8 cellular contexts compared by ENCODE assay signal in genomic region chr7:150285849-150286754, GRCh38. TPM values are rescaled to one million over a fixed set of nuclear protein-coding genes. Genes with fewer than 3 reads are reported as not detected.
DNase-seq lines count a peak whose midpoint lies in the region; ATAC-seq and TF ChIP-seq lines count a peak whose summit lies in the region.
"Not testable (repeated sequence)": the region's sequence is repeated elsewhere in the genome, so short reads cannot be mapped to it uniquely, and the experiment has no call there.

No MANE protein-coding gene starts in this region.

- H3K9me3 ChIP-seq in T-helper 17 cell (ENCODE audit: control insufficient read depth, low read length, poor library complexity, severe bottlenecking); adipocyte (ENCODE audit: control insufficient read depth, low read length); gastroesophageal sphincter; testis: not testable (repeated sequence)

- WGBS in gastroesophageal sphincter (ENCODE audit: low coverage in 1 of 2), 2 donors = 9 to 19% methylated on average over 9 to 10 of the region's 16 CpGs
- 42 to 44% methylated on average over 11 to 16 of the region's 16 CpGs for WGBS in testis, 2 donors

- peak; percentile 34 for TF ChIP-seq CTCF in HFF-Myc (IDR thresholded peaks at IDR 0.05; ENCODE audit: low read depth, low read length, missing control alignments)
- peak; percentile 31 to 76 (median 70) for TF ChIP-seq CTCF in gastroesophageal sphincter (IDR thresholded peaks at IDR 0.05)
- TF ChIP-seq CTCF in testis (IDR thresholded peaks at IDR 0.05) = peak; percentile 40 to 57 (median 42)

- not testable (repeated sequence) for H3K9ac ChIP-seq in adipocyte (ENCODE audit: low read length)

- H3K9me3 Mint-ChIP-seq in naive thymus-derived CD8-positive, alpha-beta T cell = not testable (repeated sequence)

- not testable (repeated sequence) for H3K4me1 ChIP-seq in adipocyte (ENCODE audit: control insufficient read depth, insufficient read depth, low read length); gastroesophageal sphincter; testis

- not testable (repeated sequence) for H3K27me3 ChIP-seq in adipocyte (replicated peaks; ENCODE audit: control insufficient read depth, insufficient read depth, low read length); gastroesophageal sphincter; testis

- H3K4me3 Mint-ChIP-seq in T-helper 17 cell = not testable (repeated sequence)
- peak overlapping the region in 1 of 10 donors; percentile 36 for H3K4me3 Mint-ChIP-seq in naive thymus-derived CD8-positive, alpha-beta T cell

- ATAC-seq in T-helper 17 cell (peak; percentile 75), gastroesophageal sphincter (peak; percentile 83)
- peak; percentile 90 to 96 for ATAC-seq in naive thymus-derived CD8-positive, alpha-beta T cell

- H3K4me1 Mint-ChIP-seq in T-helper 17 cell; naive thymus-derived CD8-positive, alpha-beta T cell: not testable (repeated sequence)

- H3K4me3 ChIP-seq in HFF-Myc (replicated peaks; ENCODE audit: low read depth, low read length); adipocyte (ENCODE audit: low read length); gastroesophageal sphincter; testis: not testable (repeated sequence)

- not testable (repeated sequence) for H3K27me3 Mint-ChIP-seq in T-helper 17 cell; naive thymus-derived CD8-positive, alpha-beta T cell

- TF ChIP-seq POLR2A in gastroesophageal sphincter (IDR thresholded peaks at IDR 0.05); testis (IDR thresholded peaks at IDR 0.05): not testable (repeated sequence)

- POLR2A ChIA-PET in naive thymus-derived CD8-positive, alpha-beta T cell (lab: Charles Lee) = not testable (repeated sequence)

- H3K36me3 ChIP-seq in adipocyte (ENCODE audit: control insufficient read depth, insufficient read depth, low read length, severe bottlenecking); gastroesophageal sphincter; testis (ENCODE audit: low read depth, missing control alignments): not testable (repeated sequence)

- DNase-seq in Daoy (ENCODE audit: low read depth) (peak; percentile 32), NCI-H146 (lab: John Stamatoyannopoulos, UW) (peak; percentile 13), adipocyte (ENCODE audit: low read depth) (peak; percentile 30), testis (peak; percentile 27)
- not testable (repeated sequence) for DNase-seq in HFF-Myc (ENCODE audit: extremely low read depth, low read depth); T-helper 17 cell
- peak in 9 of 10 donors; percentile 15 to 64 (median 33) for DNase-seq in naive thymus-derived CD8-positive, alpha-beta T cell

- intact Hi-C loops in testis (cut with DNase I; ENCODE audit: low total_unique reads) = not testable (repeated sequence)

- not testable (repeated sequence) for H3K27ac Mint-ChIP-seq in T-helper 17 cell
- H3K27ac Mint-ChIP-seq in naive thymus-derived CD8-positive, alpha-beta T cell = peak overlapping the region in 1 of 10 donors; percentile 0

- TF ChIP-seq EP300 in gastroesophageal sphincter (IDR thresholded peaks at IDR 0.05) = not testable (repeated sequence)

- not testable (repeated sequence) for H3K36me3 Mint-ChIP-seq in T-helper 17 cell (ENCODE audit: low read depth); naive thymus-derived CD8-positive, alpha-beta T cell

- not testable (repeated sequence) for H3K27ac ChIP-seq in gastroesophageal sphincter, testis

RNA-seq across cellular contexts. Expression of gene LRRC61, which starts 37.1 kb away (rescaled TPM):
- 6.3 and 9.7 TPM in 2 replicates for total RNA-seq in Daoy (2014; rRNA removed; shearing (Covaris generic))
- total RNA-seq in T-helper 17 cell = 1 to 10 TPM; 6.4 to 6.9 TPM
- 10 to 100 TPM in 2 of 4 donors, 1 to 10 TPM in 2; 7.1 to 25.1 (median 14.0) TPM for total RNA-seq in gastroesophageal sphincter
- 10 to 100 TPM; 13.8 to 16.0 TPM for total RNA-seq in naive thymus-derived CD8-positive, alpha-beta T cell
- polyA plus RNA-seq in naive thymus-derived CD8-positive, alpha-beta T cell = 10 to 100 TPM; 17.8 to 34.3 (median 33.5) TPM
- total RNA-seq in testis = 10 to 100 TPM; 18.4 to 35.4 TPM
- 16.7 TPM for polyA plus RNA-seq in testis (ENCODE audit: insufficient read depth, low read depth, low replicate concordance)

RNA-seq across cellular contexts. Expression of gene ACTR3C, which starts 37.2 kb away (rescaled TPM):
- 0.06 and 2.7 TPM in 2 replicates for total RNA-seq in Daoy (2014; rRNA removed; shearing (Covaris generic))
- total RNA-seq in T-helper 17 cell (10 to 100 TPM in 1 of 2 donors, 1 to 10 TPM in 1; 6.0 to 10.2 TPM), gastroesophageal sphincter (1 to 10 TPM; 6.4 to 10.0 (median 8.1) TPM), testis (10 to 100 TPM in 1 of 2 donors, 1 to 10 TPM in 1; 6.1 to 13.0 TPM)
- 10 to 100 TPM in 1 of 2 experiments, 1 to 10 TPM in 1; 9.8 to 12.8 TPM for total RNA-seq in naive thymus-derived CD8-positive, alpha-beta T cell
- polyA plus RNA-seq in naive thymus-derived CD8-positive, alpha-beta T cell = 1 to 10 TPM; 2.1 to 4.6 (median 3.5) TPM
- 12.2 TPM for polyA plus RNA-seq in testis (ENCODE audit: insufficient read depth, low read depth, low replicate concordance)

RNA-seq across cellular contexts. Expression of gene RARRES2, which starts 55.3 kb away (rescaled TPM):
- 3.9 and 11.8 TPM in 2 replicates for total RNA-seq in Daoy (2014; rRNA removed; shearing (Covaris generic))
- total RNA-seq in T-helper 17 cell (not detected), gastroesophageal sphincter (100 to 1,000 TPM; 152 to 341 (median 157) TPM), testis (10 to 100 TPM; 21.1 to 58.8 TPM)
- under 1 TPM in 1 of 2 experiments, not detected in 1; 0.29 TPM for total RNA-seq in naive thymus-derived CD8-positive, alpha-beta T cell
- polyA plus RNA-seq in naive thymus-derived CD8-positive, alpha-beta T cell = not detected
- 93.7 TPM for polyA plus RNA-seq in testis (ENCODE audit: insufficient read depth, low read depth, low replicate concordance)
